ENCODE assay signal across 12 cellular contexts in genomic region chr9:105242557-105242956, GRCh38. TPM values are rescaled to one million over a fixed set of nuclear protein-coding genes. Genes with fewer than 3 reads are reported as not detected.
DNase-seq lines count a peak whose midpoint lies in the region; ATAC-seq, FAIRE-seq and TF ChIP-seq lines count a peak whose summit lies in the region.
"Had no signal": no experiment of that assay in that cellular context is flagged by ENCODE, and none has a peak within 500 bp of the region (broad histone marks: within the 10 kb centered on the region; RNA-seq: fewer than 3 reads in every experiment).

No MANE protein-coding gene starts in this region.

- no peak for TF ChIP-seq CTCF in HepG2 (CRISPR knock-in tag; IDR thresholded peaks at IDR 0.05)
- no peak for TF ChIP-seq CTCF in right lobe of liver (IDR thresholded peaks at IDR 0.05)

- TF ChIP-seq POLR2A in HepG2 (IDR thresholded peaks at IDR 0.05; ENCODE audit: insufficient read depth in 1 of 2, low read depth in 2 of 2, low read length in 2 of 2) (no peak), right lobe of liver (IDR thresholded peaks at IDR 0.05) (no peak)

- H3K4me2 ChIP-seq in HepG2 (ENCODE audit: low read depth, low read length) (peak overlapping the region; percentile 75; the same call in 1 of the 2 replicates), mesendoderm (ENCODE audit: low read length) (no peak overlapping the region)

- H3K4me1 ChIP-seq in HepG2 (ENCODE audit: insufficient read depth, low read length) (peaks cover 53% of the 10 kb centered on the region), right lobe of liver (peaks cover 0 to 20% (median 9%) of the 10 kb centered on the region in 4 donors), duodenal mucosa (ENCODE audit: control insufficient read depth in 1 of 2, insufficient read depth in 2 of 2, low read length in 2 of 2) (peaks cover 9 to 22% of the 10 kb centered on the region in 2 donors), mesendoderm (ENCODE audit: control insufficient read depth, low read depth, low read length) (peaks cover 10% of the 10 kb centered on the region)

- H3K4ac ChIP-seq in mesendoderm (ENCODE audit: low read depth, low read length) = no peak overlapping the region

- no peak overlapping the region for H2AK5ac ChIP-seq in mesendoderm (ENCODE audit: low read length)

- 41% methylated on average over 4 of the region's 4 CpGs for WGBS in HepG2 (ENCODE audit: low lambda C conversion rate)
- 34% methylated on average over 4 of the region's 4 CpGs for WGBS in right lobe of liver (ENCODE audit: insufficient coverage, low coverage, low lambda C conversion rate, missing lambda C conversion rate)
- no CpG with 5 or more reads among the region's 4 CpGs for WGBS in mesendoderm (ENCODE audit: extremely low coverage, insufficient coverage, low lambda C conversion rate)

- H4K8ac ChIP-seq in mesendoderm (ENCODE audit: low read depth, low read length) = no peak overlapping the region

- H3K23ac ChIP-seq in mesendoderm (ENCODE audit: low read length) = no peak overlapping the region

- TF ChIP-seq RAD21 in HepG2 (CRISPR knock-in tag; IDR thresholded peaks at IDR 0.05) = no peak

- H3K79me2 ChIP-seq in HepG2 (ENCODE audit: insufficient read depth, low read length) (peaks cover 26% of the 10 kb centered on the region), mesendoderm (ENCODE audit: control insufficient read depth, insufficient read depth, low read length) (peaks cover 16% of the 10 kb centered on the region)

- ATAC-seq in HepG2 = no peak
- ATAC-seq in right lobe of liver = no peak
- ATAC-seq in HG03469 (IDR thresholded peaks at IDR 0.05; ENCODE audit: unreplicated experiment) = no peak
- no peak for ATAC-seq in HG02973 (IDR thresholded peaks at IDR 0.05; ENCODE audit: unreplicated experiment)

- in situ Hi-C loops in HepG2 (cut with HindIII; ENCODE audit: extremely low pct_ligation_motif_present, low pct_unique_long_range_greater_than_20kb) = no loop called here

- H3K9me3 ChIP-seq in HepG2 (ENCODE audit: low read length) (no peaks in the 10 kb centered on the region), right lobe of liver (no peaks in the 10 kb centered on the region), duodenal mucosa (ENCODE audit: control insufficient read depth in 1 of 2, low read length in 2 of 2) (no peaks in the 10 kb centered on the region)

- no peak overlapping the region for H3K27ac ChIP-seq in HepG2 (ENCODE audit: extremely low read length, insufficient read depth, low read length)
- no peak overlapping the region for H3K27ac ChIP-seq in right lobe of liver
- peak overlapping the region; percentile 5 for H3K27ac ChIP-seq in duodenal mucosa (ENCODE audit: low read depth, low read length)
- peak overlapping the region; percentile 9 for H3K27ac ChIP-seq in mesendoderm (ENCODE audit: low read depth, low read length)

- H3K56ac ChIP-seq in mesendoderm (ENCODE audit: low read length) = peak overlapping the region; percentile 56

- H2BK120ac ChIP-seq in mesendoderm (ENCODE audit: low read depth, low read length) = peak overlapping the region; percentile 61

- TF ChIP-seq EP300 in HepG2 (IDR thresholded peaks at IDR 0.05; ENCODE audit: low read depth in 2 of 2, low read length in 2 of 2) (no peak), HepG2 (CRISPR knock-in tag; IDR thresholded peaks at IDR 0.05; ENCODE audit: borderline replicate concordance) (no peak)

- no peak for DNase-seq in HepG2 (ENCODE audit: low spot score)
- no peak for DNase-seq in right lobe of liver
- DNase-seq in mesendoderm = peak; percentile 21
- no peak for DNase-seq in kidney tubule cell (ENCODE audit: low spot score)
- no peak for DNase-seq in AG08396 (ENCODE audit: low spot score)
- DNase-seq: activated T-cell treated with anti-CD3 and anti-CD28 coated beads for 4 hours; effector CD4-positive, alpha-beta T cell; NCI-H446 had no signal

- H4K20me1 ChIP-seq in HepG2 (ENCODE audit: insufficient read depth, low read length) = no peaks in the 10 kb centered on the region

- POLR2A ChIA-PET in HepG2 (lab: Yijun Ruan, JAX) = no interaction called here

- H3K9ac ChIP-seq in HepG2 (ENCODE audit: insufficient read depth, low read depth, low read length) (no peak overlapping the region), duodenal mucosa (ENCODE audit: low read depth in 1 of 2, low read length in 2 of 2) (no peak overlapping the region), mesendoderm (ENCODE audit: low read length) (peak overlapping the region; percentile 5)

- no peaks in the 10 kb centered on the region for H3K27me3 ChIP-seq in HepG2 (ENCODE audit: control insufficient read depth in 1 of 2, insufficient read depth in 2 of 2, low read length in 2 of 2)
- no peaks in the 10 kb centered on the region for H3K27me3 ChIP-seq in right lobe of liver
- H3K27me3 ChIP-seq in duodenal mucosa (ENCODE audit: control insufficient read depth in 1 of 2, insufficient read depth in 2 of 2, low read length in 2 of 2) = no peaks in the 10 kb centered on the region
- no peaks in the 10 kb centered on the region for H3K27me3 ChIP-seq in mesendoderm (ENCODE audit: insufficient read depth, low read length, poor library complexity)

- H3K4me3 ChIP-seq in HepG2 (replicated peaks in 1 of 3; ENCODE audit: insufficient read depth in 1 of 3, low read depth in 2 of 3, low read length in 3 of 3) (no peak overlapping the region), right lobe of liver (no peak overlapping the region), duodenal mucosa (ENCODE audit: low read depth in 1 of 2, low read length in 2 of 2) (peak overlapping the region; percentile 0 to 13), mesendoderm (ENCODE audit: low read length) (no peak overlapping the region)
- H3K4me3 ChIP-seq: lung had no signal

- CTCF ChIA-PET in HepG2 (lab: Yijun Ruan, JAX; ENCODE audit: low intra/inter-chr PET ratio, low total read pairs) = no interaction called here

- intact Hi-C loops in HepG2 (cut with micrococcal nuclease; ENCODE audit: unreplicated experiment) (no loop called here), right lobe of liver (cut with DNase I) (no loop called here)

- BruUV-seq in HepG2 (replicated peaks; lab: Mats Ljungman, UMichigan) = no TSS peak

- peak overlapping the region; percentile 74 for H2BK15ac ChIP-seq in mesendoderm (replicated peaks; ENCODE audit: low read depth)

- peaks cover under 1% of the 10 kb centered on the region for H3K79me1 ChIP-seq in mesendoderm (ENCODE audit: low read length)

- no peak overlapping the region for H2AFZ ChIP-seq in HepG2 (ENCODE audit: low read length)

- H3K36me3 ChIP-seq in HepG2 (replicated peaks in 1 of 2; ENCODE audit: control insufficient read depth in 1 of 2, insufficient read depth in 2 of 2, low read length in 2 of 2) = no peaks in the 10 kb centered on the region
- no peaks in the 10 kb centered on the region for H3K36me3 ChIP-seq in right lobe of liver
- H3K36me3 ChIP-seq in duodenal mucosa (ENCODE audit: control insufficient read depth in 1 of 2, insufficient read depth in 2 of 2, low read length in 2 of 2) = no peaks in the 10 kb centered on the region
- no peaks in the 10 kb centered on the region for H3K36me3 ChIP-seq in mesendoderm (ENCODE audit: control insufficient read depth, insufficient read depth, low read length)

- no peak overlapping the region for H2BK5ac ChIP-seq in mesendoderm (ENCODE audit: low read length)

- FAIRE-seq in HepG2 (lab: Jason Lieb, UNC) = no peak

- peak overlapping the region; percentile 75 for H3K18ac ChIP-seq in mesendoderm (ENCODE audit: low read length)

- no peak overlapping the region for H4K5ac ChIP-seq in mesendoderm (ENCODE audit: low read length)

TF ChIP-seq in HepG2, 621 proteins besides CTCF, POLR2A, EP300 and RAD21 (continues in another document):
- no peak for TF ChIP-seq FOXK1 (CRISPR knock-in tag; IDR thresholded peaks at IDR 0.05; ENCODE audit: borderline replicate concordance, low read depth)
- no peak for TF ChIP-seq SRSF4 (IDR thresholded peaks at IDR 0.05; ENCODE audit: low read depth, low read length, poor library complexity, severe bottlenecking)
- no peak for TF ChIP-seq MIER3 (CRISPR knock-in tag; IDR thresholded peaks at IDR 0.05; ENCODE audit: borderline replicate concordance)
- TF ChIP-seq CENPX (CRISPR knock-in tag; IDR thresholded peaks at IDR 0.05) = no peak
- no peak for TF ChIP-seq THAP7 (CRISPR knock-in tag; IDR thresholded peaks at IDR 0.05)
- no peak for TF ChIP-seq ATRX (CRISPR knock-in tag; IDR thresholded peaks at IDR 0.05; ENCODE audit: borderline replicate concordance)

RNA-seq across cellular contexts. Expression of gene SLC44A1, which starts 1.9 kb away (rescaled TPM):
- total RNA-seq in HepG2 (2016; rRNA removed; fragmentation: Illumina TruSeq; extraction: Trizol) = 30.4 and 40.8 TPM in 2 replicates
- total RNA-seq in HepG2 (2016; cell fraction: cytosol; rRNA removed; fragmentation: Illumina TruSeq; extraction: Trizol; ENCODE audit: low read depth) = 12.0 and 12.2 TPM in 2 replicates
- total RNA-seq in HepG2 (2016; cell fraction: insoluble cytoplasmic fraction; rRNA removed; fragmentation: Illumina TruSeq; extraction: Trizol) = 31.5 and 39.4 TPM in 2 replicates
- total RNA-seq in HepG2 (2016; cell fraction: membrane; rRNA removed; fragmentation: Illumina TruSeq; extraction: Trizol) = 34.7 and 38.3 TPM in 2 replicates
- 31.6 and 40.2 TPM in 2 replicates for total RNA-seq in HepG2 (2016; cell fraction: nucleus; rRNA removed; fragmentation: Illumina TruSeq; extraction: Trizol)
- 21.1 and 21.4 TPM in 2 replicates for polyA plus RNA-seq in HepG2 (2011; rRNA removed)
- polyA plus RNA-seq in HepG2 (2011; cell fraction: cytosol; rRNA removed) = 15.7 and 26.2 TPM in 2 replicates
- 7.9 and 11.1 TPM in 2 replicates for polyA plus RNA-seq in HepG2 (2011; cell fraction: nucleus; rRNA removed)
- 38.1 and 40.7 TPM in 2 replicates for polyA plus RNA-seq in HepG2 (2012)
- polyA plus RNA-seq in HepG2 (2016; cell fraction: cytosol; fragmentation: Illumina TruSeq; extraction: Trizol; ENCODE audit: low read depth) = 5.0 and 7.1 TPM in 2 replicates
- 20.0 and 22.2 TPM in 2 replicates for polyA plus RNA-seq in HepG2 (2016; cell fraction: insoluble cytoplasmic fraction; fragmentation: Illumina TruSeq; extraction: Trizol; ENCODE audit: low read depth)
- 13.9 and 16.2 TPM in 2 replicates for polyA plus RNA-seq in HepG2 (2016; cell fraction: membrane; fragmentation: Illumina TruSeq; extraction: Trizol; ENCODE audit: low read depth)
- 26.5 and 26.7 TPM in 2 replicates for polyA plus RNA-seq in HepG2 (2016; cell fraction: nucleus; fragmentation: Illumina TruSeq; extraction: Trizol; ENCODE audit: insufficient read depth, low read depth)
- 69.1 and 73.0 TPM in 2 replicates for polyA minus RNA-seq in HepG2 (2011; rRNA and poly(A)+ RNA removed; ENCODE audit: low replicate concordance)
- 23.7 and 37.4 TPM in 2 replicates for polyA minus RNA-seq in HepG2 (2011; cell fraction: cytosol; rRNA and poly(A)+ RNA removed)
- 30.1 and 37.0 TPM in 2 replicates for polyA minus RNA-seq in HepG2 (2011; cell fraction: nucleus; rRNA and poly(A)+ RNA removed)
- 10 to 100 TPM; 44.7 to 73.2 (median 50.1) TPM for total RNA-seq in right lobe of liver
- 23.9 TPM for polyA plus RNA-seq in mesendoderm (2013, experiment 1 of 2)
- polyA plus RNA-seq in mesendoderm (2013, experiment 2 of 2) = 23.2 TPM

Comparison
In these comparisons a context has a peak if more than half of its experiments do, and no peak if none do; other contexts are left out.
1. H3K27ac ChIP-seq: peak in duodenal mucosa (single experiment) and mesendoderm (single experiment); none in HepG2 (single experiment) and right lobe of liver (0 of 3).
2. H3K4me3 ChIP-seq: peak in duodenal mucosa (2 of 2); none in HepG2 (0 of 3), right lobe of liver (0 of 3) and mesendoderm (single experiment).